9 cellular contexts compared by ENCODE assay signal in the genomic region with DNA sequence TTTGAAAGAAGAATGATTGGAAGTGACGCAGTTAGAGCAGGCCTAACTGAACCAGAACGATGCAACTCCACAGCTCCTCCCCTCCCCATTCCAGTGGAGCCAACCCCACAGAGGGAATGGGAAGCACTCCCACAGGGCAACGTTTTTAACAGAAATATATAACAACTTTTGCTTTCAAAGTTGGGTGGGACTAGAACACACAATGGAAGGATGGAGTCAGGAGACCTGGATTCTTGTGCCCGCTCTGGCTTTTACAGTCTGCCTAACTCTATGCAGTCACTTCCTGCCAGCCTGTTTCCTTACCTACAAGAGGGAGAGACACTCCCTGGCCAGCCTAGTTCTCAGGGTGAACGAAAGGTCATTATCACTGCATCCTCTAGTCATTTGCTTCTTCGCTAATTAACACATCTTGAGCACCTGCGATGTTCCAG.
DNase-seq lines count a peak whose midpoint lies in the region; ATAC-seq and TF ChIP-seq lines count a peak whose summit lies in the region.
"Had no signal": no experiment of that assay in that cellular context is flagged by ENCODE, and none has a peak within 500 bp of the region (broad histone marks: within the 10 kb centered on the region; RNA-seq: fewer than 3 reads in every experiment).

No MANE protein-coding gene starts in this region.

- intact Hi-C loops in IMR-90 (cut with micrococcal nuclease), result no loop called here
- intact Hi-C loops in colonic mucosa (cut with DNase I), result loop anchor here (10.0 kb wide), 1 partner anchor 75 kb away; the partner anchor contains the start of gene PACSIN2
- intact Hi-C loops in thyroid gland (cut with DNase I), result no loop called here

- peak overlapping the region; percentile 64 for H2BK20ac ChIP-seq in IMR-90 (ENCODE audit: low read depth, low read length)

- H2AK5ac ChIP-seq in IMR-90 (ENCODE audit: low read depth, low read length), result peak overlapping the region; percentile 52

- peaks cover 2% of the 10 kb centered on the region for H3K36me3 Mint-ChIP-seq in memory B cell

- H3K9me3 ChIP-seq in IMR-90 (ENCODE audit: control insufficient read depth, insufficient read depth, low read length) (no peaks in the 10 kb centered on the region), colonic mucosa (no peaks in the 10 kb centered on the region), thyroid gland (no peaks in the 10 kb centered on the region), BE2C (peaks cover 3% of the 10 kb centered on the region; the same call in 1 of the 2 replicates)

- H2BK5ac ChIP-seq in IMR-90 (ENCODE audit: low read depth, low read length, poor library complexity, severe bottlenecking), result peak overlapping the region; percentile 51

- no peak overlapping the region for H3K4me3 ChIP-seq in IMR-90 (ENCODE audit: insufficient read depth, low read depth, low read length)
- H3K4me3 ChIP-seq in colonic mucosa, result no peak overlapping the region
- no peak overlapping the region for H3K4me3 ChIP-seq in thyroid gland (replicated peaks in 1 of 3)
- H3K4me3 ChIP-seq in BE2C (ENCODE audit: low read depth, low read length), result no peak overlapping the region

- H3K36me3 ChIP-seq in IMR-90 (ENCODE audit: control insufficient read depth, insufficient read depth, low read length), result no peaks in the 10 kb centered on the region
- no peaks in the 10 kb centered on the region for H3K36me3 ChIP-seq in colonic mucosa
- H3K36me3 ChIP-seq in thyroid gland, result no peaks in the 10 kb centered on the region
- H3K36me3 ChIP-seq in BE2C, result no peaks in the 10 kb centered on the region

- peaks cover 42% of the 10 kb centered on the region for H4K20me1 ChIP-seq in IMR-90 (ENCODE audit: insufficient read depth, low read length)

- peaks cover 32 to 85% of the 10 kb centered on the region in 2 experiments for H3K79me1 ChIP-seq in IMR-90 (ENCODE audit: low read depth in 1 of 2, low read length in 2 of 2)

- H3K4me1 ChIP-seq in IMR-90 (ENCODE audit: control insufficient read depth, insufficient read depth, low read length), result peaks cover 34% of the 10 kb centered on the region
- peaks cover 34% of the 10 kb centered on the region for H3K4me1 ChIP-seq in colonic mucosa
- H3K4me1 ChIP-seq in thyroid gland, result peaks cover 56 to 84% of the 10 kb centered on the region in 2 donors
- no peaks in the 10 kb centered on the region; the same call in 1 of the 2 replicates for H3K4me1 ChIP-seq in BE2C

- H4K91ac ChIP-seq in IMR-90 (ENCODE audit: insufficient read depth, low read depth, low read length), result peak overlapping the region; percentile 10; the same call in 1 of the 2 replicates

- peak overlapping the region; percentile 3; the same call in 1 of the 3 replicates for H2BK15ac ChIP-seq in IMR-90 (ENCODE audit: low read depth, low read length)

- peaks cover 39% of the 10 kb centered on the region for H3K9me1 ChIP-seq in IMR-90 (ENCODE audit: insufficient read depth, low read length)

- peaks cover 41% of the 10 kb centered on the region for H3K4me1 Mint-ChIP-seq in memory B cell

- dilution Hi-C loops in IMR-90 (cut with HindIII; ENCODE audit: low sequenced_read_pairs, unreplicated experiment), result no loop called here

- POLR2A ChIA-PET in IMR-90 (lab: Charles Lee; ENCODE audit: unreplicated experiment), result no interaction called here

- peak overlapping the region; percentile 59 for H3K14ac ChIP-seq in IMR-90 (replicated peaks; ENCODE audit: low read depth, low read length)

- no peaks in the 10 kb centered on the region for H3K9me3 Mint-ChIP-seq in memory B cell

- CTCF ChIA-PET in IMR-90 (lab: Yijun Ruan, JAX), result interaction anchor here (0.6 kb wide), 2 partner anchors 16 to 18 kb away, joined by 3 to 6 read pairs; no protein-coding TSS in a partner anchor

- peak overlapping the region; percentile 13; the same call in 1 of the 2 replicates for H3K4me2 ChIP-seq in IMR-90 (ENCODE audit: low read depth, low read length)

- no peak for TF ChIP-seq POLR2A in IMR-90 (IDR thresholded peaks at IDR 0.05; ENCODE audit: low read depth, low read length)
- TF ChIP-seq POLR2A in thyroid gland (IDR thresholded peaks at IDR 0.05), result no peak

- H3K56ac ChIP-seq in IMR-90 (ENCODE audit: extremely low read depth, insufficient read depth, low read length), result no peak overlapping the region

- no peak overlapping the region for H2AK9ac ChIP-seq in IMR-90 (replicated peaks; ENCODE audit: low read depth, low read length, poor library complexity)

- TF ChIP-seq CTCF in IMR-90 (conservative IDR thresholded peaks at IDR 0.05; ENCODE audit: low read depth, low read length) (no peak), colonic mucosa (IDR thresholded peaks at IDR 0.05) (no peak), thyroid gland (IDR thresholded peaks at IDR 0.05) (no peak), BE2C (IDR thresholded peaks at IDR 0.05; ENCODE audit: low read depth, low read length) (no peak)

- H3K9ac ChIP-seq in IMR-90 (ENCODE audit: low read depth, low read length) (no peak overlapping the region), colonic mucosa (ENCODE audit: low read depth in 2 of 2, low read length in 2 of 2) (peak overlapping the region in 1 of 2 donors; percentile 56)

- in situ Hi-C loops in IMR-90 (cut with MboI; ENCODE audit: low sequenced_read_pairs), result no loop called here

- peak overlapping the region; percentile 62 for H3K27ac Mint-ChIP-seq in memory B cell

- no peaks in the 10 kb centered on the region for H3K27me3 ChIP-seq in IMR-90 (ENCODE audit: control insufficient read depth, insufficient read depth, low read length)
- no peaks in the 10 kb centered on the region for H3K27me3 ChIP-seq in colonic mucosa
- no peaks in the 10 kb centered on the region for H3K27me3 ChIP-seq in thyroid gland
- no peaks in the 10 kb centered on the region for H3K27me3 ChIP-seq in BE2C

- peak overlapping the region; percentile 11; the same call in 1 of the 2 replicates for H4K5ac ChIP-seq in IMR-90 (ENCODE audit: low read depth, low read length)

- H3K4ac ChIP-seq in IMR-90 (ENCODE audit: low read depth, low read length), result peak overlapping the region; percentile 77

- BruUV-seq in IMR-90 (replicated peaks; lab: Mats Ljungman, UMichigan), result no TSS peak

- TF ChIP-seq RAD21 in IMR-90 (IDR thresholded peaks at IDR 0.05; ENCODE audit: low read length), result no peak

- peak overlapping the region; percentile 4; the same call in 1 of the 2 replicates for H3K27ac ChIP-seq in IMR-90 (ENCODE audit: insufficient read depth, low read length)
- H3K27ac ChIP-seq in colonic mucosa, result peak overlapping the region; percentile 88
- peak overlapping the region; percentile 25 to 82 (median 80) for H3K27ac ChIP-seq in thyroid gland

- DNase-seq in IMR-90 (no peak), colonic mucosa (peak; percentile 69), memory B cell (ENCODE audit: low spot score in 2 of 2) (no peak), thyroid gland (no peak), AML-193 (lab: John Stamatoyannopoulos, UW) (no peak), anterior cingulate cortex (lab: John Stamatoyannopoulos, UW) (no peak), BE2C (no peak)
- DNase-seq: activated naive CD4-positive, alpha-beta T cell treated with Interleukin-2 at 50 U/mL for 16 hours had no signal

- peak overlapping the region; percentile 39 for H2BK120ac ChIP-seq in IMR-90 (ENCODE audit: low read depth, low read length)

- H3K18ac ChIP-seq in IMR-90 (ENCODE audit: low read depth, low read length), result 0 out of 2 replicates have a peak overlapping the region, but pooled peaks have one; percentile 11

- H4K8ac ChIP-seq in IMR-90 (ENCODE audit: low read depth in 2 of 2, low read length in 2 of 2), result peak overlapping the region in 1 of 2 experiments; percentile 39; a peak in 1 of 4 replicates

- no peak overlapping the region for H2AFZ ChIP-seq in IMR-90 (replicated peaks; ENCODE audit: low read length, poor library complexity)

- WGBS in IMR-90 (ENCODE audit: extremely low coverage in 2 of 2, insufficient read length in 1 of 2), 2 experiments, result 63% methylated on average over 3 of the region's 7 CpGs; no CpG with 5 or more reads in 1 of the 2 experiments
- 52 to 64% methylated on average over 7 of the region's 7 CpGs for WGBS in thyroid gland, 2 donors

- ATAC-seq in IMR-90 (ENCODE audit: low read depth), result no peak
- ATAC-seq in memory B cell (ENCODE audit: low read depth), result no peak
- ATAC-seq in GM21737 (IDR thresholded peaks at IDR 0.05; ENCODE audit: unreplicated experiment), result no peak

- no peak overlapping the region for H3K4me3 Mint-ChIP-seq in memory B cell

- no peaks in the 10 kb centered on the region for H3K27me3 Mint-ChIP-seq in memory B cell

- H3K23ac ChIP-seq in IMR-90 (ENCODE audit: low read depth, low read length), result peak overlapping the region; percentile 11; the same call in 1 of the 2 replicates

TF ChIP-seq in IMR-90, 13 proteins besides CTCF, POLR2A, EP300 and RAD21:
- TF ChIP-seq MXI1 (IDR thresholded peaks at IDR 0.05; ENCODE audit: borderline replicate concordance, low read depth, low read length) (no peak), MAFK (IDR thresholded peaks at IDR 0.05; ENCODE audit: low read depth, low read length) (no peak), SMC3 (IDR thresholded peaks at IDR 0.05; ENCODE audit: low read depth, low read length) (no peak), FOS (IDR thresholded peaks at IDR 0.05; ENCODE audit: low read depth, low read length) (no peak)

Comparison
In these comparisons a context has a peak if more than half of its experiments do, and no peak if none do; other contexts are left out.
1. H3K27ac ChIP-seq: peak in every context shown above with its lines; median percentile 88 in colonic mucosa; 80 in thyroid gland; 4 in IMR-90.